ENCODE assay signal across 24 cellular contexts in genomic region chr16:52227851-52228250, GRCh38.
DNase-seq lines count a peak whose midpoint lies in the region; FAIRE-seq and TF ChIP-seq lines count a peak whose summit lies in the region.
"Had no signal": no experiment of that assay in that cellular context is flagged by ENCODE, and none has a peak within 500 bp of the region (broad histone marks: within the 10 kb centered on the region; RNA-seq: fewer than 3 reads in every experiment).

No MANE protein-coding gene starts in this region.

- H2AK5ac ChIP-seq in trophoblast cell (ENCODE audit: low read length): no peak overlapping the region

- no peak overlapping the region for H4K8ac ChIP-seq in trophoblast cell (ENCODE audit: low read depth, low read length)

- DNase-seq in astrocyte (ENCODE audit: low read depth) (peak; percentile 51), epithelial cell of proximal tubule (ENCODE audit: low read depth) (peak; percentile 22), keratinocyte (ENCODE audit: low read depth, low spot score) (no peak), trophoblast cell (peak; percentile 25 to 62), CD14-positive monocyte (ENCODE audit: low spot score) (no peak), NCI-H2171 treated with DMSO at 0.1 percent for 48 hours (lab: John Stamatoyannopoulos, UW) (no peak), activated gamma-delta T cell treated with Interleukin-2 at 50 U/mL for 16 hours (no peak)
- no peak for DNase-seq in stimulated activated CD4-positive, alpha-beta T cell treated with anti-CD3 and anti-CD28 coated beads, Interleukin-4, amount 100 ng/mL, for 1 hour
- DNase-seq: CD4-positive, alpha-beta T cell; CD8-positive, alpha-beta memory T cell; DMS 273 treated with DMSO at 0.1 percent for 48 hours; DMS79; EL; GDM1; H9 had no signal

- no peak for FAIRE-seq in astrocyte (lab: Jason Lieb, UNC)
- FAIRE-seq in keratinocyte (lab: Jason Lieb, UNC): peak; percentile 13
- FAIRE-seq: A204.1, D721Med, GM12878, GM18507 had no signal

- H3K27ac ChIP-seq in astrocyte (ENCODE audit: low read depth, low read length): no peak overlapping the region
- H3K27ac ChIP-seq in keratinocyte (ENCODE audit: control insufficient read depth, insufficient read depth, low read length): no peak overlapping the region
- H3K27ac ChIP-seq in trophoblast cell (ENCODE audit: low read depth, low read length): no peak overlapping the region
- H3K27ac ChIP-seq: 22Rv1, BLaER1, C4-2B had no signal

- no peaks in the 10 kb centered on the region for H3K36me3 Mint-ChIP-seq in astrocyte (ENCODE audit: low read depth, unreplicated experiment)
- H3K36me3 Mint-ChIP-seq in CD14-positive monocyte: no peaks in the 10 kb centered on the region
- H3K36me3 Mint-ChIP-seq: CD8-positive, alpha-beta memory T cell had no signal

- H3K14ac ChIP-seq in trophoblast cell (ENCODE audit: low read length): no peak overlapping the region

- WGBS in trophoblast cell (ENCODE audit: extremely low coverage, insufficient coverage, insufficient read length): no CpG with 5 or more reads among the region's 3 CpGs

- H2AFZ ChIP-seq in astrocyte (ENCODE audit: low read depth, low read length) (no peak overlapping the region), keratinocyte (ENCODE audit: control insufficient read depth, low read length) (no peak overlapping the region), trophoblast cell (ENCODE audit: insufficient read depth, low read length, poor library complexity) (no peak overlapping the region)
- H2AFZ ChIP-seq: GM23338 had no signal

- dilution Hi-C loops in keratinocyte (cut with MboI; ENCODE audit: extremely low pct_ligation_motif_present, low sequenced_read_pairs): no loop called here

- peaks cover 12% of the 10 kb centered on the region for H3K4me1 Mint-ChIP-seq in astrocyte (ENCODE audit: low read depth, unreplicated experiment)
- no peaks in the 10 kb centered on the region for H3K4me1 Mint-ChIP-seq in CD14-positive monocyte
- H3K4me1 Mint-ChIP-seq: B cell; CD8-positive, alpha-beta memory T cell had no signal

- H3K36me3 ChIP-seq in astrocyte (ENCODE audit: insufficient read depth, low read length) (no peaks in the 10 kb centered on the region), keratinocyte (ENCODE audit: control insufficient read depth in 2 of 2, extremely low read depth in 1 of 2, insufficient read depth in 2 of 2, low read length in 2 of 2) (no peaks in the 10 kb centered on the region), trophoblast cell (ENCODE audit: control insufficient read depth in 1 of 2, insufficient read depth in 2 of 2, low read length in 2 of 2) (no peaks in the 10 kb centered on the region)
- H3K36me3 ChIP-seq: BLaER1 had no signal

- intact Hi-C loops in CD14-positive monocyte (cut with micrococcal nuclease): no loop called here

- H3K4me3 Mint-ChIP-seq in astrocyte (ENCODE audit: unreplicated experiment): no peak overlapping the region
- H3K4me3 Mint-ChIP-seq in CD14-positive monocyte: no peak overlapping the region
- H3K4me3 Mint-ChIP-seq: B cell; CD4-positive, alpha-beta T cell; CD8-positive, alpha-beta memory T cell; GM23338; H9 had no signal

- H3K9ac ChIP-seq in astrocyte (ENCODE audit: low read length) (no peak overlapping the region), keratinocyte (ENCODE audit: control insufficient read depth, extremely low read depth, insufficient read depth, low read length) (no peak overlapping the region), trophoblast cell (ENCODE audit: low read length) (no peak overlapping the region)
- H3K9ac ChIP-seq: BLaER1 had no signal

- no peak overlapping the region for H3K4me2 ChIP-seq in astrocyte (ENCODE audit: low read length)
- H3K4me2 ChIP-seq in keratinocyte (ENCODE audit: control insufficient read depth, extremely low read depth, insufficient read depth, low read depth, low read length): no peak overlapping the region
- H3K4me2 ChIP-seq in trophoblast cell (ENCODE audit: low read length): no peak overlapping the region
- H3K4me2 ChIP-seq: BLaER1, GM23338 had no signal

- H4K20me1 ChIP-seq in astrocyte (ENCODE audit: insufficient read depth, low read length): no peaks in the 10 kb centered on the region
- no peaks in the 10 kb centered on the region for H4K20me1 ChIP-seq in keratinocyte (ENCODE audit: control insufficient read depth, extremely low read depth, insufficient read depth, low read length)
- H4K20me1 ChIP-seq: BLaER1 had no signal

- no peak overlapping the region for H3K23ac ChIP-seq in trophoblast cell (ENCODE audit: low read length)

- no peak overlapping the region for H3K27ac Mint-ChIP-seq in astrocyte (ENCODE audit: unreplicated experiment)
- no peak overlapping the region for H3K27ac Mint-ChIP-seq in CD14-positive monocyte
- H3K27ac Mint-ChIP-seq: B cell; CD4-positive, alpha-beta T cell; GM23338; H9 had no signal

- no peak overlapping the region for H3K4ac ChIP-seq in trophoblast cell (ENCODE audit: low read depth, low read length)

- no peak for TF ChIP-seq CTCF in astrocyte (IDR thresholded peaks at IDR 0.05; ENCODE audit: insufficient read depth, low read depth, low read length)
- no peak for TF ChIP-seq CTCF in epithelial cell of proximal tubule (conservative IDR thresholded peaks at IDR 0.05; ENCODE audit: low read depth, low read length)
- no peak for TF ChIP-seq CTCF in keratinocyte (optimal IDR thresholded peaks at IDR 0.05 in 1 of 3, IDR thresholded peaks at IDR 0.05 in 1 of 3, conservative IDR thresholded peaks at IDR 0.05 in 1 of 3; ENCODE audit: extremely low read depth in 1 of 3, insufficient read depth in 2 of 3, low read length in 3 of 3)
- no peak for TF ChIP-seq CTCF in CD14-positive monocyte (IDR thresholded peaks at IDR 0.05)

- H3K27me3 Mint-ChIP-seq in astrocyte (ENCODE audit: low read depth, unreplicated experiment): no peaks in the 10 kb centered on the region
- no peaks in the 10 kb centered on the region for H3K27me3 Mint-ChIP-seq in CD14-positive monocyte (ENCODE audit: low read depth in 3 of 3)
- H3K27me3 Mint-ChIP-seq: B cell; CD4-positive, alpha-beta T cell; CD8-positive, alpha-beta memory T cell had no signal

- no peaks in the 10 kb centered on the region for H3K27me3 ChIP-seq in astrocyte (ENCODE audit: insufficient read depth, low read length)
- no peaks in the 10 kb centered on the region for H3K27me3 ChIP-seq in keratinocyte (ENCODE audit: control insufficient read depth, extremely low read depth, insufficient read depth, low read length)
- no peaks in the 10 kb centered on the region for H3K27me3 ChIP-seq in trophoblast cell (ENCODE audit: insufficient read depth, low read length)
- H3K27me3 ChIP-seq: BLaER1 had no signal

- H3K79me2 ChIP-seq in astrocyte (ENCODE audit: insufficient read depth, low read length) (no peaks in the 10 kb centered on the region), keratinocyte (ENCODE audit: control insufficient read depth, insufficient read depth, low read length) (no peaks in the 10 kb centered on the region), trophoblast cell (ENCODE audit: control insufficient read depth, insufficient read depth, low read length, poor library complexity) (no peaks in the 10 kb centered on the region)

- H2BK12ac ChIP-seq in trophoblast cell (ENCODE audit: low read length): no peak overlapping the region

- H4K91ac ChIP-seq in trophoblast cell (ENCODE audit: low read depth, low read length): no peak overlapping the region

- H3K79me1 ChIP-seq in trophoblast cell (ENCODE audit: low read length): no peaks in the 10 kb centered on the region

- no peaks in the 10 kb centered on the region for H3K9me1 ChIP-seq in keratinocyte (ENCODE audit: control insufficient read depth, extremely low read depth, insufficient read depth, low read length)

- H3K4me3 ChIP-seq in astrocyte (ENCODE audit: insufficient read depth, low read depth, low read length) (no peak overlapping the region), epithelial cell of proximal tubule (ENCODE audit: low read depth, low read length) (no peak overlapping the region), keratinocyte (ENCODE audit: control insufficient read depth in 2 of 3, extremely low read depth in 1 of 3, insufficient read depth in 2 of 3, low read depth in 1 of 3, low read length in 3 of 3) (no peak overlapping the region), trophoblast cell (ENCODE audit: low read depth, low read length) (no peak overlapping the region)
- H3K4me3 ChIP-seq: BLaER1, GM12878, GM23338 had no signal

- H3K18ac ChIP-seq in trophoblast cell (ENCODE audit: low read length): no peak overlapping the region

- H4K12ac ChIP-seq in trophoblast cell (ENCODE audit: low read depth, low read length): no peak overlapping the region

- H3K9me3 Mint-ChIP-seq in astrocyte (ENCODE audit: unreplicated experiment) (no peaks in the 10 kb centered on the region), CD14-positive monocyte (peaks cover 0 to 4% (median 0%) of the 10 kb centered on the region in 7 donors)
- H3K9me3 Mint-ChIP-seq: GM23338 had no signal

- H2BK120ac ChIP-seq in trophoblast cell (ENCODE audit: insufficient read depth, low read length, poor library complexity): no peak overlapping the region

- no peaks in the 10 kb centered on the region for H3K4me1 ChIP-seq in astrocyte (ENCODE audit: insufficient read depth, low read length)
- H3K4me1 ChIP-seq in keratinocyte (ENCODE audit: control insufficient read depth, extremely low read depth, insufficient read depth, low read length): no peaks in the 10 kb centered on the region
- peaks cover 2 to 3% of the 10 kb centered on the region in 2 experiments for H3K4me1 ChIP-seq in trophoblast cell (ENCODE audit: control insufficient read depth in 1 of 2, insufficient read depth in 2 of 2, low read length in 2 of 2)
- H3K4me1 ChIP-seq: BLaER1 had no signal

- H3K9me3 ChIP-seq in astrocyte (ENCODE audit: insufficient read depth, low read depth, low read length): no peaks in the 10 kb centered on the region
- H3K9me3 ChIP-seq in keratinocyte (ENCODE audit: control insufficient read depth, low read depth, low read length): no peaks in the 10 kb centered on the region
- no peaks in the 10 kb centered on the region for H3K9me3 ChIP-seq in trophoblast cell (ENCODE audit: insufficient read depth, low read depth, low read length)
- H3K9me3 ChIP-seq: BLaER1 had no signal

- no peak overlapping the region for H2BK5ac ChIP-seq in trophoblast cell (ENCODE audit: low read depth, low read length, poor library complexity)

Comparison
In these comparisons a context has a peak if more than half of its experiments do, and no peak if none do; other contexts are left out.
1. DNase-seq: peak in astrocyte (single experiment), epithelial cell of proximal tubule (single experiment) and trophoblast cell (2 of 2); none in keratinocyte (single experiment), CD14-positive monocyte (single experiment), NCI-H2171 treated with DMSO at 0.1 percent for 48 hours (single experiment), activated gamma-delta T cell treated with Interleukin-2 at 50 U/mL for 16 hours (single experiment) and stimulated activated CD4-positive, alpha-beta T cell treated with anti-CD3 and anti-CD28 coated beads, Interleukin-4, amount 100 ng/mL, for 1 hour (single experiment).